Comparison of ENCODE assay signal across 8 cellular contexts in the genomic region with DNA sequence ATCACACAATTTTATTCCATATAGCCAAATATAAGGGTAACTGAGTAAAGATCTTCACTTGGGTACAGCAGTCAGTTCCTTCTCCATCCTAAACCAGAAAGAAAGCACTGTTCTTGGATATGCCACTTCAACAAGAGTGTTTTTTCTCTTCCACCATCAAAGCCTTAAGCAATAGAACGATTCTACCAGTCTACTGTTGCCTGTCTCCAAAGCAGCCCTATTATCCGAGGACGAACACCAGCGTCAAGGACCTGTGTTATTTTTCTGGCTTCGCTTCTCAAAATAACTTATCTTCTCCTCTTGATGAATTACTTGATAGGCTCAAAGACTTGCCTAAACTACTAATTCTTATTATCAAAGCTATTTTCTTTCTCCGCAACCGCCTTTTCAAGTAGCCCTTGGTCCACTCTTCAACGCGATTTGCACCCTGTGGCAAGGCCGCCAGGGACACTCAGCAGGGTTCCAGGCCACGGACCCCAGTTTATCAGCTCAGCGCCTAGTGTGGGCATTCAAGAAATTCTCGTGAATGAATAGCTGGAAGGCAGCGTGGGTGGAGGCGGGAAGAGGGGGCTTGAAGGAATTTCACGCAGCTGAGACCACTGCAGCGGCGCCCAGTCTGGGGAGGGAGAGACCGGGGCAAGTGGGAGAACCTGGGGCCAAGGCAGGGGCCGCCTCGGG. TPM values are rescaled to one million over a fixed set of nuclear protein-coding genes. Genes with fewer than 3 reads are reported as not detected.
A peak's percentile ranks its signal among the peaks of the same experiment; 100 is the strongest.
DNase-seq lines count a peak whose midpoint lies in the region; ATAC-seq and TF ChIP-seq lines count a peak whose summit lies in the region.

No MANE protein-coding gene starts in this region.

- peak overlapping the region; percentile 87 for H3K27ac Mint-ChIP-seq in CD8-positive, alpha-beta T cell
- peak overlapping the region; percentile 93 for H3K27ac Mint-ChIP-seq in central memory CD8-positive, alpha-beta T cell (ENCODE audit: low read depth)

- H3K4me3 ChIP-seq in CD8-positive, alpha-beta T cell (ENCODE audit: low read depth, low read length), result peak overlapping the region; percentile 80
- H3K4me3 ChIP-seq in liver (ENCODE audit: low read depth in 1 of 3, low read length in 3 of 3), result peak overlapping the region; percentile 89 to 94 (median 90)
- H3K4me3 ChIP-seq in testis, result peak overlapping the region; percentile 81 to 95

- H3K4me1 Mint-ChIP-seq in CD8-positive, alpha-beta T cell (ENCODE audit: low read depth), result peaks cover 27% of the 10 kb centered on the region
- H3K4me1 Mint-ChIP-seq in central memory CD8-positive, alpha-beta T cell, result peaks cover 21% of the 10 kb centered on the region

- no peak for TF ChIP-seq CTCF in CD8-positive, alpha-beta T cell (IDR thresholded peaks at IDR 0.05)
- no peak for TF ChIP-seq CTCF in liver (IDR thresholded peaks at IDR 0.05; ENCODE audit: low read depth, low read length, missing input control)
- TF ChIP-seq CTCF in testis (IDR thresholded peaks at IDR 0.05), result no peak

- peaks cover 11% of the 10 kb centered on the region for H3K36me3 Mint-ChIP-seq in CD8-positive, alpha-beta T cell
- peaks cover 11% of the 10 kb centered on the region for H3K36me3 Mint-ChIP-seq in central memory CD8-positive, alpha-beta T cell (ENCODE audit: insufficient read depth)

- no peaks in the 10 kb centered on the region for H3K9me3 ChIP-seq in CD8-positive, alpha-beta T cell (ENCODE audit: low read length)
- H3K9me3 ChIP-seq in liver (ENCODE audit: control insufficient read depth in 4 of 4, low read length in 3 of 4) (no peaks in the 10 kb centered on the region), testis (no peaks in the 10 kb centered on the region)

- no peak for ATAC-seq in CD8-positive, alpha-beta T cell
- peak; percentile 9 for ATAC-seq in GM21619 (IDR thresholded peaks at IDR 0.05; ENCODE audit: unreplicated experiment)
- ATAC-seq in central memory CD8-positive, alpha-beta T cell (replicated peaks; ENCODE audit: extremely low read depth, poor library complexity, severe bottlenecking), result peak; percentile 0

- intact Hi-C loops in CD8-positive, alpha-beta T cell (cut with DNase I, micrococcal nuclease), result loop anchor here (1.0 to 10.0 kb wide), 16 partner anchors 137 to 1457 kb away; a partner anchor contains a TSS
- intact Hi-C loops in testis (cut with DNase I; ENCODE audit: low total_unique reads), result no loop called here

- peak overlapping the region; percentile 18 to 30 for H3K9ac ChIP-seq in liver (ENCODE audit: low read depth in 1 of 2, low read length in 2 of 2)

- no peaks in the 10 kb centered on the region for H3K27me3 ChIP-seq in CD8-positive, alpha-beta T cell (ENCODE audit: insufficient read depth, low read length)
- H3K27me3 ChIP-seq in liver (ENCODE audit: control insufficient read depth in 4 of 4, insufficient read depth in 4 of 4, low read length in 3 of 4) (no peaks in the 10 kb centered on the region), testis (no peaks in the 10 kb centered on the region)

- H3K27ac ChIP-seq in CD8-positive, alpha-beta T cell (ENCODE audit: low read depth, low read length), result peak overlapping the region; percentile 94
- H3K27ac ChIP-seq in liver (ENCODE audit: low read depth in 1 of 2, low read length in 2 of 2) (peak overlapping the region; percentile 55 to 68), testis (peak overlapping the region; percentile 77 to 86)

- TF ChIP-seq RAD21 in liver (IDR thresholded peaks at IDR 0.05), result no peak

- peaks cover 16% of the 10 kb centered on the region for H3K4me1 ChIP-seq in CD8-positive, alpha-beta T cell (ENCODE audit: insufficient read depth, low read length)
- H3K4me1 ChIP-seq in liver (ENCODE audit: control insufficient read depth in 4 of 4, insufficient read depth in 4 of 4, low read length in 3 of 4) (peaks cover 2 to 50% (median 33%) of the 10 kb centered on the region in 4 donors), testis (peaks cover 10% of the 10 kb centered on the region)

- CTCF ChIA-PET in CD8-positive, alpha-beta T cell (lab: Charles Lee), result interaction anchor here (0.9 to 1.4 kb wide), 3 partner anchors 17 to 547 kb away, joined by 3 to 4 read pairs (median 4); no protein-coding TSS in a partner anchor

- WGBS in liver, result 3% methylated on average over 21 of the region's 21 CpGs
- 0 to 1% methylated on average over 16 to 18 of the region's 21 CpGs for WGBS in testis, 2 donors

- H3K9me3 Mint-ChIP-seq in CD8-positive, alpha-beta T cell, result no peaks in the 10 kb centered on the region
- no peaks in the 10 kb centered on the region for H3K9me3 Mint-ChIP-seq in central memory CD8-positive, alpha-beta T cell

- peaks cover 3% of the 10 kb centered on the region for H3K27me3 Mint-ChIP-seq in CD8-positive, alpha-beta T cell (ENCODE audit: low read depth)
- no peaks in the 10 kb centered on the region for H3K27me3 Mint-ChIP-seq in central memory CD8-positive, alpha-beta T cell

- POLR2A ChIA-PET in CD8-positive, alpha-beta T cell (lab: Charles Lee), result interaction anchor here (1.2 to 1.8 kb wide), 6 partner anchors 137 to 1235 kb away, joined by 3 to 14 read pairs (median 8); a partner anchor contains a TSS

- no peak for TF ChIP-seq POLR2A in testis (IDR thresholded peaks at IDR 0.05)

- DNase-seq in CD8-positive, alpha-beta T cell, result no peak
- DNase-seq in NCI-H69 (lab: John Stamatoyannopoulos, UW) (peak; percentile 58), testis (peak; percentile 39), NCI-H2107 (lab: John Stamatoyannopoulos, UW) (no peak)
- DNase-seq in central memory CD8-positive, alpha-beta T cell (ENCODE audit: low spot score in 2 of 2), result no peak
- DNase-seq in activated CD8-positive, alpha-beta memory T cell treated with anti-CD3 and anti-CD28 coated beads for 24 hours, result no peak

- no peaks in the 10 kb centered on the region for H3K36me3 ChIP-seq in CD8-positive, alpha-beta T cell (ENCODE audit: insufficient read depth, low read length)
- H3K36me3 ChIP-seq in liver (ENCODE audit: control insufficient read depth in 4 of 4, insufficient read depth in 3 of 4, low read depth in 1 of 4, low read length in 3 of 4) (no peaks in the 10 kb centered on the region), testis (ENCODE audit: low read depth, missing control alignments) (no peaks in the 10 kb centered on the region)

- peak overlapping the region; percentile 98 for H3K4me3 Mint-ChIP-seq in CD8-positive, alpha-beta T cell
- peak overlapping the region; percentile 96 for H3K4me3 Mint-ChIP-seq in central memory CD8-positive, alpha-beta T cell

TF ChIP-seq in liver, 16 proteins besides CTCF, POLR2A, EP300 and RAD21 (continues in another document):
- TF ChIP-seq JUND (IDR thresholded peaks at IDR 0.05) (no peak), FOXA2 (IDR thresholded peaks at IDR 0.05) (no peak), RXRA (IDR thresholded peaks at IDR 0.05) (no peak), YY1 (IDR thresholded peaks at IDR 0.05) (no peak), TAF1 (conservative IDR thresholded peaks at IDR 0.05) (no peak), GABPA (IDR thresholded peaks at IDR 0.05 in 1 of 2, conservative IDR thresholded peaks at IDR 0.05 in 1 of 2) (no peak), FOXA1 (IDR thresholded peaks at IDR 0.05) (no peak), HNF4A (conservative IDR thresholded peaks at IDR 0.05) (no peak)
- TF ChIP-seq, protein P1, sequence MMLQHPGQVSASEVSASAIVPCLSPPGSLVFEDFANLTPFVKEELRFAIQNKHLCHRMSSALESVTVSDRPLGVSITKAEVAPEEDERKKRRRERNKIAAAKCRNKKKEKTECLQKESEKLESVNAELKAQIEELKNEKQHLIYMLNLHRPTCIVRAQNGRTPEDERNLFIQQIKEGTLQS (IDR thresholded peaks at IDR 0.05), result no peak
- TF ChIP-seq, protein P2, sequence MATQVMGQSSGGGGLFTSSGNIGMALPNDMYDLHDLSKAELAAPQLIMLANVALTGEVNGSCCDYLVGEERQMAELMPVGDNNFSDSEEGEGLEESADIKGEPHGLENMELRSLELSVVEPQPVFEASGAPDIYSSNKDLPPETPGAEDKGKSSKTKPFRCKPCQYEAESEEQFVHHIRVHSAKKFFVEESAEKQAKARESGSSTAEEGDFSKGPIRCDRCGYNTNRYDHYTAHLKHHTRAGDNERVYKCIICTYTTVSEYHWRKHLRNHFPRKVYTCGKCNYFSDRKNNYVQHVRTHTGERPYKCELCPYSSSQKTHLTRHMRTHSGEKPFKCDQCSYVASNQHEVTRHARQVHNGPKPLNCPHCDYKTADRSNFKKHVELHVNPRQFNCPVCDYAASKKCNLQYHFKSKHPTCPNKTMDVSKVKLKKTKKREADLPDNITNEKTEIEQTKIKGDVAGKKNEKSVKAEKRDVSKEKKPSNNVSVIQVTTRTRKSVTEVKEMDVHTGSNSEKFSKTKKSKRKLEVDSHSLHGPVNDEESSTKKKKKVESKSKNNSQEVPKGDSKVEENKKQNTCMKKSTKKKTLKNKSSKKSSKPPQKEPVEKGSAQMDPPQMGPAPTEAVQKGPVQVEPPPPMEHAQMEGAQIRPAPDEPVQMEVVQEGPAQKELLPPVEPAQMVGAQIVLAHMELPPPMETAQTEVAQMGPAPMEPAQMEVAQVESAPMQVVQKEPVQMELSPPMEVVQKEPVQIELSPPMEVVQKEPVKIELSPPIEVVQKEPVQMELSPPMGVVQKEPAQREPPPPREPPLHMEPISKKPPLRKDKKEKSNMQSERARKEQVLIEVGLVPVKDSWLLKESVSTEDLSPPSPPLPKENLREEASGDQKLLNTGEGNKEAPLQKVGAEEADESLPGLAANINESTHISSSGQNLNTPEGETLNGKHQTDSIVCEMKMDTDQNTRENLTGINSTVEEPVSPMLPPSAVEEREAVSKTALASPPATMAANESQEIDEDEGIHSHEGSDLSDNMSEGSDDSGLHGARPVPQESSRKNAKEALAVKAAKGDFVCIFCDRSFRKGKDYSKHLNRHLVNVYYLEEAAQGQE (IDR thresholded peaks at IDR 0.05), result no peak

RNA-seq across cellular contexts. Expression of a gene that starts 0.6 kb away (rescaled TPM):
- 1 to 10 TPM; 6.6 to 9.0 TPM for total RNA-seq in CD8-positive, alpha-beta T cell
- total RNA-seq in liver (10 to 100 TPM; 20.8 to 35.3 TPM), testis (10 to 100 TPM; 17.0 to 19.2 TPM)
- polyA plus RNA-seq in liver (1 to 10 TPM; 8.2 to 9.1 TPM), testis (ENCODE audit: insufficient read depth, low read depth, low replicate concordance) (14.0 TPM)

RNA-seq across cellular contexts. Expression of a gene that starts 26.2 kb away (rescaled TPM):
- total RNA-seq in CD8-positive, alpha-beta T cell, result not detected
- total RNA-seq in liver (under 1 TPM; under 0.01 to 0.47 TPM), testis (1 to 10 TPM; 1.8 to 6.3 TPM)
- polyA plus RNA-seq in liver (under 1 TPM in 1 of 2 donors, not detected in 1; 0.06 TPM), testis (ENCODE audit: insufficient read depth, low read depth, low replicate concordance) (5.6 TPM)

Comparison
In these comparisons a context has a peak if more than half of its experiments do, and no peak if none do; other contexts are left out.
1. DNase-seq: peak in NCI-H69 (single experiment) and testis (single experiment); none in CD8-positive, alpha-beta T cell (0 of 7), central memory CD8-positive, alpha-beta T cell (0 of 2), activated CD8-positive, alpha-beta memory T cell treated with anti-CD3 and anti-CD28 coated beads for 24 hours (single experiment) and NCI-H2107 (single experiment).
2. Peak in every context shown above with its lines, with median percentiles within 50 percentile points of each other: H3K27ac ChIP-seq and H3K4me3 ChIP-seq.